Comparison of ENCODE assay signal across 9 cellular contexts in genomic region chr7:99459087-99459486, GRCh38. TPM values are rescaled to one million over a fixed set of nuclear protein-coding genes. Genes with fewer than 3 reads are reported as not detected.
DNase-seq lines count a peak whose midpoint lies in the region; ATAC-seq, FAIRE-seq and TF ChIP-seq lines count a peak whose summit lies in the region.
"Had no signal": no experiment of that assay in that cellular context is flagged by ENCODE, and none has a peak within 500 bp of the region (broad histone marks: within the 10 kb centered on the region; RNA-seq: fewer than 3 reads in every experiment).

No MANE protein-coding gene starts in this region.

- TF ChIP-seq EP300 in A549 (IDR thresholded peaks at IDR 0.05), result no peak

- H3K4me3 ChIP-seq in A549, result no peak overlapping the region
- no peak overlapping the region for H3K4me3 ChIP-seq in GM12875 (ENCODE audit: low read depth, low read length)
- no peak overlapping the region for H3K4me3 ChIP-seq in endothelial cell of umbilical vein (replicated peaks in 1 of 3; ENCODE audit: insufficient read depth in 1 of 3, low read depth in 1 of 3, low read length in 3 of 3)

- no peaks in the 10 kb centered on the region for H3K27me3 ChIP-seq in endothelial cell of umbilical vein (ENCODE audit: control insufficient read depth in 2 of 2, insufficient read depth in 2 of 2, low read length in 2 of 2)

- TF ChIP-seq CTCF in A549 (IDR thresholded peaks at IDR 0.05) (peak; percentile 17; the same call in 2 of the 3 replicates), GM12875 (IDR thresholded peaks at IDR 0.05; ENCODE audit: borderline replicate concordance, insufficient read depth, low read depth, low read length) (peak; percentile 42; the same call in 1 of the 2 replicates), endothelial cell of umbilical vein (IDR thresholded peaks at IDR 0.05; ENCODE audit: extremely low read depth in 1 of 2, insufficient read depth in 1 of 2, low read depth in 1 of 2, low read length in 2 of 2) (peak; percentile 25 to 27)

- H3K9me1 ChIP-seq in endothelial cell of umbilical vein (replicated peaks; ENCODE audit: control insufficient read depth, extremely low read depth, insufficient read depth, low read length), result no peaks in the 10 kb centered on the region

- POLR2A ChIA-PET in A549 (lab: Yijun Ruan, JAX), result no interaction called here
- POLR2A ChIA-PET in endothelial cell of umbilical vein (lab: Charles Lee), result no interaction called here

- H4K20me1 ChIP-seq in endothelial cell of umbilical vein (replicated peaks; ENCODE audit: control insufficient read depth, extremely low read depth, insufficient read depth, low read length), result no peaks in the 10 kb centered on the region

- H2AFZ ChIP-seq in endothelial cell of umbilical vein (ENCODE audit: low read depth, low read length), result no peak overlapping the region

- intact Hi-C loops in endothelial cell of umbilical vein (cut with micrococcal nuclease), result no loop called here

- dilution Hi-C loops in endothelial cell of umbilical vein (cut with MboI; ENCODE audit: extremely low pct_ligation_motif_present, low sequenced_read_pairs), result no loop called here

- peak in 1 of 2 experiments; percentile 63 for DNase-seq in A549 (ENCODE audit: low read depth in 1 of 2, low spot score in 1 of 2)
- DNase-seq in SHP77 treated with DMSO at 0.1 percent for 48 hours (lab: John Stamatoyannopoulos, UW), result peak; percentile 4
- peak; percentile 17 for DNase-seq in endothelial cell of umbilical vein (ENCODE audit: low read depth, low spot score)
- no peak for DNase-seq in retina
- DNase-seq in superior temporal gyrus (ENCODE audit: extremely low spot score), result no peak
- no peak for DNase-seq in NCI-H2196 treated with DMSO at 0.1 percent for 48 hours (lab: John Stamatoyannopoulos, UW; ENCODE audit: unreplicated experiment)

- H3K4me2 ChIP-seq in A549 (no peak overlapping the region), endothelial cell of umbilical vein (ENCODE audit: insufficient read depth, low read length) (no peak overlapping the region)

- no TSS peak for BruUV-seq in endothelial cell of umbilical vein (replicated peaks; lab: Mats Ljungman, UMichigan)

- peak in 1 of 2 experiments; percentile 27; a peak in 1 of 5 replicates for TF ChIP-seq RAD21 in A549 (conservative IDR thresholded peaks at IDR 0.05 in 1 of 2, IDR thresholded peaks at IDR 0.05 in 1 of 2)

- ATAC-seq in A549 (peak; percentile 51 to 78; a peak in 3 of 6 replicates), GM21515 (IDR thresholded peaks at IDR 0.05; ENCODE audit: unreplicated experiment) (no peak)

- 90% methylated on average over 8 of the region's 8 CpGs for WGBS in A549 (ENCODE audit: missing lambda C conversion rate)

- H3K27ac ChIP-seq in A549, result no peak overlapping the region
- no peak overlapping the region for H3K27ac ChIP-seq in endothelial cell of umbilical vein (ENCODE audit: insufficient read depth, low read depth, low read length)

- peaks cover 3 to 42% of the 10 kb centered on the region in 2 experiments for H3K36me3 ChIP-seq in endothelial cell of umbilical vein (ENCODE audit: control insufficient read depth in 2 of 2, extremely low read depth in 1 of 2, insufficient read depth in 2 of 2, low read length in 2 of 2)

- no peaks in the 10 kb centered on the region for H3K4me1 ChIP-seq in A549
- no peaks in the 10 kb centered on the region for H3K4me1 ChIP-seq in endothelial cell of umbilical vein (ENCODE audit: control insufficient read depth, extremely low read depth, insufficient read depth, low read length)

- H3K9ac ChIP-seq in endothelial cell of umbilical vein (replicated peaks; ENCODE audit: extremely low read depth, insufficient read depth, low read length), result no peak overlapping the region

- FAIRE-seq in A549 (lab: Jason Lieb, UNC) (no peak), endothelial cell of umbilical vein (lab: Jason Lieb, UNC) (peak; percentile 40)
- FAIRE-seq: GM18507 had no signal

- CTCF ChIA-PET in A549 (lab: Yijun Ruan, JAX), result interaction anchor here (1.0 to 12.6 kb wide), 2 partner anchors 12 to 29 kb away, joined by 3 to 92 read pairs; no protein-coding TSS in a partner anchor
- CTCF ChIA-PET in endothelial cell of umbilical vein (lab: Charles Lee), result interaction anchor here (0.6 to 2.3 kb wide), 2 partner anchors 152 to 157 kb away, joined by 3 to 8 read pairs; partner anchors contain the start of gene ZSCAN25

- TF ChIP-seq POLR2A in A549 (IDR thresholded peaks at IDR 0.05; ENCODE audit: low read length), result no peak
- no peak for TF ChIP-seq POLR2A in endothelial cell of umbilical vein (IDR thresholded peaks at IDR 0.05; ENCODE audit: low read depth, low read length)

- H3K79me2 ChIP-seq in endothelial cell of umbilical vein (ENCODE audit: control insufficient read depth, insufficient read depth, low read length), result peaks cover 57% of the 10 kb centered on the region

- H3K9me3 ChIP-seq in A549, result no peaks in the 10 kb centered on the region
- H3K9me3 ChIP-seq in endothelial cell of umbilical vein (replicated peaks; ENCODE audit: control insufficient read depth, insufficient read depth, low read length), result no peaks in the 10 kb centered on the region

RNA-seq across cellular contexts. Expression of gene ATP5MF, which starts 6.9 kb away (rescaled TPM):
- polyA plus RNA-seq in A549 (2011; rRNA removed) (632 and 723 TPM in 2 replicates), A549 (2017; fragmentation: RNase III; extraction: RNeasy Plus Mini Kit Qiagen cat#74134 plus additional on column Dnase treatment) (1,491 to 1,707 TPM (median 1,548 TPM) in 3 replicates), endothelial cell of umbilical vein (2,129 and 2,140 TPM in 2 replicates)
- 1,443 and 1,467 TPM in 2 replicates for polyA plus RNA-seq in A549 (2012; cell fraction: cytosol; rRNA removed)
- polyA plus RNA-seq in A549 (2012; cell fraction: nucleus; rRNA removed), result 897 and 1,697 TPM in 2 replicates
- polyA minus RNA-seq in A549 (2011; rRNA and poly(A)+ RNA removed), result 84.9 and 124 TPM in 2 replicates
- total RNA-seq in endothelial cell of umbilical vein, result 348 and 369 TPM in 2 replicates
- 1,643 and 2,429 TPM in 2 replicates for polyA plus RNA-seq in endothelial cell of umbilical vein (2011; cell fraction: cytosol; rRNA removed)
- 440 and 839 TPM in 2 replicates for polyA plus RNA-seq in endothelial cell of umbilical vein (2011; cell fraction: nucleus; rRNA removed)
- polyA plus RNA-seq in endothelial cell of umbilical vein (2012), result 722 and 1,436 TPM in 2 replicates
- polyA minus RNA-seq in endothelial cell of umbilical vein, result 159 and 174 TPM in 2 replicates
- 220 TPM for polyA minus RNA-seq in endothelial cell of umbilical vein (2011; cell fraction: cytosol; rRNA and poly(A)+ RNA removed)
- 41.5 and 43.9 TPM in 2 replicates for polyA minus RNA-seq in endothelial cell of umbilical vein (2011; cell fraction: nucleus; rRNA and poly(A)+ RNA removed)

RNA-seq across cellular contexts. Expression of gene ZNF789, which starts 13.6 kb away (rescaled TPM):
- polyA plus RNA-seq in A549 (2011; rRNA removed), result 11.6 and 12.6 TPM in 2 replicates
- 8.8 and 10.4 TPM in 2 replicates for polyA plus RNA-seq in A549 (2012; cell fraction: cytosol; rRNA removed)
- 9.0 and 15.6 TPM in 2 replicates for polyA plus RNA-seq in A549 (2012; cell fraction: nucleus; rRNA removed)
- 7.5 to 8.8 TPM (median 7.7 TPM) in 3 replicates for polyA plus RNA-seq in A549 (2017; fragmentation: RNase III; extraction: RNeasy Plus Mini Kit Qiagen cat#74134 plus additional on column Dnase treatment)
- 4.4 and 5.9 TPM in 2 replicates for polyA minus RNA-seq in A549 (2011; rRNA and poly(A)+ RNA removed)
- 16.6 and 21.6 TPM in 2 replicates for total RNA-seq in endothelial cell of umbilical vein
- 10.9 and 11.6 TPM in 2 replicates for polyA plus RNA-seq in endothelial cell of umbilical vein
- 5.6 and 6.5 TPM in 2 replicates for polyA plus RNA-seq in endothelial cell of umbilical vein (2011; cell fraction: cytosol; rRNA removed)
- 57.3 and 67.2 TPM in 2 replicates for polyA plus RNA-seq in endothelial cell of umbilical vein (2011; cell fraction: nucleus; rRNA removed)
- 5.6 and 8.8 TPM in 2 replicates for polyA plus RNA-seq in endothelial cell of umbilical vein (2012)
- 17.4 and 20.1 TPM in 2 replicates for polyA minus RNA-seq in endothelial cell of umbilical vein
- polyA minus RNA-seq in endothelial cell of umbilical vein (2011; cell fraction: cytosol; rRNA and poly(A)+ RNA removed), result 2.3 TPM
- polyA minus RNA-seq in endothelial cell of umbilical vein (2011; cell fraction: nucleus; rRNA and poly(A)+ RNA removed), result 23.0 and 39.1 TPM in 2 replicates

RNA-seq across cellular contexts. Expression of gene CPSF4, which starts 20.3 kb away (rescaled TPM):
- polyA plus RNA-seq in A549 (2011; rRNA removed) (28.7 and 31.3 TPM in 2 replicates), A549 (2017; fragmentation: RNase III; extraction: RNeasy Plus Mini Kit Qiagen cat#74134 plus additional on column Dnase treatment) (34.1 to 39.1 TPM (median 35.6 TPM) in 3 replicates), endothelial cell of umbilical vein (53.0 and 56.1 TPM in 2 replicates)
- polyA plus RNA-seq in A549 (2012; cell fraction: cytosol; rRNA removed), result 44.4 and 52.5 TPM in 2 replicates
- polyA plus RNA-seq in A549 (2012; cell fraction: nucleus; rRNA removed), result 173 and 178 TPM in 2 replicates
- 47.7 and 48.4 TPM in 2 replicates for polyA minus RNA-seq in A549 (2011; rRNA and poly(A)+ RNA removed)
- 48.3 and 51.5 TPM in 2 replicates for total RNA-seq in endothelial cell of umbilical vein
- polyA plus RNA-seq in endothelial cell of umbilical vein (2011; cell fraction: cytosol; rRNA removed), result 34.9 and 39.5 TPM in 2 replicates
- polyA plus RNA-seq in endothelial cell of umbilical vein (2011; cell fraction: nucleus; rRNA removed), result 120 and 124 TPM in 2 replicates
- 23.6 and 28.9 TPM in 2 replicates for polyA plus RNA-seq in endothelial cell of umbilical vein (2012)
- polyA minus RNA-seq in endothelial cell of umbilical vein, result 43.7 and 45.0 TPM in 2 replicates
- polyA minus RNA-seq in endothelial cell of umbilical vein (2011; cell fraction: cytosol; rRNA and poly(A)+ RNA removed), result 26.6 TPM
- 41.0 and 42.1 TPM in 2 replicates for polyA minus RNA-seq in endothelial cell of umbilical vein (2011; cell fraction: nucleus; rRNA and poly(A)+ RNA removed)

RNA-seq across cellular contexts. Expression of gene PTCD1, which starts 20.5 kb away (rescaled TPM):
- polyA plus RNA-seq in A549 (2011; rRNA removed) (3.9 and 5.1 TPM in 2 replicates), A549 (2017; fragmentation: RNase III; extraction: RNeasy Plus Mini Kit Qiagen cat#74134 plus additional on column Dnase treatment) (5.4 to 6.3 TPM (median 5.5 TPM) in 3 replicates), endothelial cell of umbilical vein (3.8 and 4.2 TPM in 2 replicates)
- 7.0 and 8.6 TPM in 2 replicates for polyA plus RNA-seq in A549 (2012; cell fraction: cytosol; rRNA removed)
- 13.1 and 16.6 TPM in 2 replicates for polyA plus RNA-seq in A549 (2012; cell fraction: nucleus; rRNA removed)
- 3.4 and 4.9 TPM in 2 replicates for polyA minus RNA-seq in A549 (2011; rRNA and poly(A)+ RNA removed)
- total RNA-seq in endothelial cell of umbilical vein, result 6.9 and 9.6 TPM in 2 replicates
- 2.6 and 3.6 TPM in 2 replicates for polyA plus RNA-seq in endothelial cell of umbilical vein (2011; cell fraction: cytosol; rRNA removed)
- polyA plus RNA-seq in endothelial cell of umbilical vein (2011; cell fraction: nucleus; rRNA removed), result 6.4 TPM in 2 replicates
- polyA plus RNA-seq in endothelial cell of umbilical vein (2012), result 3.3 and 3.9 TPM in 2 replicates
- polyA minus RNA-seq in endothelial cell of umbilical vein, result 2.9 and 3.2 TPM in 2 replicates
- 5.2 TPM for polyA minus RNA-seq in endothelial cell of umbilical vein (2011; cell fraction: cytosol; rRNA and poly(A)+ RNA removed)
- 3.5 and 3.7 TPM in 2 replicates for polyA minus RNA-seq in endothelial cell of umbilical vein (2011; cell fraction: nucleus; rRNA and poly(A)+ RNA removed)

RNA-seq across cellular contexts. Expression of gene ZNF394, which starts 41.0 kb away (rescaled TPM):
- polyA plus RNA-seq in A549 (2011; rRNA removed) (12.8 and 13.9 TPM in 2 replicates), A549 (2017; fragmentation: RNase III; extraction: RNeasy Plus Mini Kit Qiagen cat#74134 plus additional on column Dnase treatment) (12.2 to 14.9 TPM (median 13.6 TPM) in 3 replicates), endothelial cell of umbilical vein (8.3 and 8.6 TPM in 2 replicates)
- polyA plus RNA-seq in A549 (2012; cell fraction: cytosol; rRNA removed), result 12.0 and 13.6 TPM in 2 replicates
- polyA plus RNA-seq in A549 (2012; cell fraction: nucleus; rRNA removed), result 11.2 and 13.1 TPM in 2 replicates
- 16.9 and 20.7 TPM in 2 replicates for polyA minus RNA-seq in A549 (2011; rRNA and poly(A)+ RNA removed)
- 19.8 and 22.8 TPM in 2 replicates for total RNA-seq in endothelial cell of umbilical vein
- 11.8 and 14.0 TPM in 2 replicates for polyA plus RNA-seq in endothelial cell of umbilical vein (2011; cell fraction: cytosol; rRNA removed)
- polyA plus RNA-seq in endothelial cell of umbilical vein (2011; cell fraction: nucleus; rRNA removed), result 15.3 and 21.3 TPM in 2 replicates
- polyA plus RNA-seq in endothelial cell of umbilical vein (2012), result 11.4 and 11.7 TPM in 2 replicates
- 17.3 and 19.1 TPM in 2 replicates for polyA minus RNA-seq in endothelial cell of umbilical vein
- polyA minus RNA-seq in endothelial cell of umbilical vein (2011; cell fraction: cytosol; rRNA and poly(A)+ RNA removed), result 11.6 TPM
- 19.6 and 21.3 TPM in 2 replicates for polyA minus RNA-seq in endothelial cell of umbilical vein (2011; cell fraction: nucleus; rRNA and poly(A)+ RNA removed)

Comparison
In these comparisons a context has a peak if more than half of its experiments do, and no peak if none do; other contexts are left out.
1. DNase-seq: peak in SHP77 treated with DMSO at 0.1 percent for 48 hours (single experiment) and endothelial cell of umbilical vein (single experiment); none in retina (single experiment), superior temporal gyrus (single experiment) and NCI-H2196 treated with DMSO at 0.1 percent for 48 hours (single experiment).
2. Peak in every context shown above with its lines, with median percentiles within 50 percentile points of each other: CTCF ChIP-seq.